Comparison of ENCODE assay signal across 15 cellular contexts in genomic region chr19:38726761-38727301, GRCh38. TPM values are rescaled to one million over a fixed set of nuclear protein-coding genes. Genes with fewer than 3 reads are reported as not detected.
DNase-seq lines count a peak whose midpoint lies in the region; ATAC-seq lines count a peak whose summit lies in the region.
"Had no signal": no experiment of that assay in that cellular context is flagged by ENCODE, and none has a peak within 500 bp of the region (broad histone marks: within the 10 kb centered on the region; RNA-seq: fewer than 3 reads in every experiment).

No MANE protein-coding gene starts in this region.

- peaks cover 39% of the 10 kb centered on the region for H3K36me3 Mint-ChIP-seq in activated CD4-positive, alpha-beta T cell treated with anti-CD3 and anti-CD28 coated beads, Interleukin-2, amount 10 ng/mL, durations not matched to agents 24 days and 14 days (ENCODE audit: low read depth)
- peaks cover 76% of the 10 kb centered on the region for H3K36me3 Mint-ChIP-seq in activated T-helper 17 cell treated with anti-CD3 and anti-CD28 coated beads, Interleukin-2, amount 50 U/mL, for 72 hours (ENCODE audit: low read depth)
- peaks cover 98% of the 10 kb centered on the region for H3K36me3 Mint-ChIP-seq in stimulated activated effector memory CD8-positive, alpha-beta T cell treated with anti-CD3 and anti-CD28 coated beads, Interleukin-12 subunit alpha, Interleukin-12 subunit beta, amount 100 ng/mL, for 72 hours
- peaks cover 62% of the 10 kb centered on the region for H3K36me3 Mint-ChIP-seq in activated T-helper 2 cell treated with anti-CD3 and anti-CD28 coated beads, Interferon-gamma antibody, Interleukin-2, Interleukin-4, amounts not matched to agents 10 μg/mL and 5 μg/mL and 100 μg/mL, durations not matched to agents 14 hours and 24 hours and 36 hours (ENCODE audit: low read depth)
- H3K36me3 Mint-ChIP-seq: activated naive CD8-positive, alpha-beta T cell had no signal

- peak; percentile 28 for ATAC-seq in activated T-helper 17 cell treated with anti-CD3 and anti-CD28 coated beads, Interleukin-2, amount 50 U/mL, for 72 hours (replicated peaks)
- ATAC-seq in left colon, result no peak
- peak; percentile 71 for ATAC-seq in stimulated activated effector memory CD8-positive, alpha-beta T cell treated with anti-CD3 and anti-CD28 coated beads, Interleukin-12 subunit alpha, Interleukin-12 subunit beta, amount 100 ng/mL, for 72 hours

- peak overlapping the region; percentile 29 for H3K27ac Mint-ChIP-seq in activated CD4-positive, alpha-beta T cell treated with anti-CD3 and anti-CD28 coated beads, Interleukin-2, amount 10 ng/mL, durations not matched to agents 24 days and 14 days
- H3K27ac Mint-ChIP-seq in activated T-helper 17 cell treated with anti-CD3 and anti-CD28 coated beads, Interleukin-2, amount 50 U/mL, for 72 hours, result no peak overlapping the region
- peak overlapping the region; percentile 90 for H3K27ac Mint-ChIP-seq in stimulated activated effector memory CD8-positive, alpha-beta T cell treated with anti-CD3 and anti-CD28 coated beads, Interleukin-12 subunit alpha, Interleukin-12 subunit beta, amount 100 ng/mL, for 72 hours
- H3K27ac Mint-ChIP-seq in activated T-helper 2 cell treated with anti-CD3 and anti-CD28 coated beads, Interferon-gamma antibody, Interleukin-2, Interleukin-4, amounts not matched to agents 10 μg/mL and 5 μg/mL and 100 μg/mL, durations not matched to agents 14 hours and 24 hours and 36 hours, result no peak overlapping the region
- H3K27ac Mint-ChIP-seq: activated naive CD8-positive, alpha-beta T cell had no signal

- H3K4me1 Mint-ChIP-seq in activated CD4-positive, alpha-beta T cell treated with anti-CD3 and anti-CD28 coated beads, Interleukin-2, amount 10 ng/mL, durations not matched to agents 24 days and 14 days, result peaks cover 11% of the 10 kb centered on the region
- H3K4me1 Mint-ChIP-seq in activated T-helper 17 cell treated with anti-CD3 and anti-CD28 coated beads, Interleukin-2, amount 50 U/mL, for 72 hours, result peaks cover 5% of the 10 kb centered on the region
- H3K4me1 Mint-ChIP-seq in stimulated activated effector memory CD8-positive, alpha-beta T cell treated with anti-CD3 and anti-CD28 coated beads, Interleukin-12 subunit alpha, Interleukin-12 subunit beta, amount 100 ng/mL, for 72 hours, result peaks cover 56% of the 10 kb centered on the region
- H3K4me1 Mint-ChIP-seq in activated T-helper 2 cell treated with anti-CD3 and anti-CD28 coated beads, Interferon-gamma antibody, Interleukin-2, Interleukin-4, amounts not matched to agents 10 μg/mL and 5 μg/mL and 100 μg/mL, durations not matched to agents 14 hours and 24 hours and 36 hours (ENCODE audit: low read depth), result peaks cover 4% of the 10 kb centered on the region

- DNase-seq in activated CD4-positive, alpha-beta T cell treated with anti-CD3 and anti-CD28 coated beads, Interleukin-2, amount 10 ng/mL, durations not matched to agents 24 days and 14 days, result no peak
- DNase-seq in activated CD4-positive, alpha-beta T cell treated with anti-CD3 and anti-CD28 coated beads, Interleukin-2, amount 50 U/mL, for 1 hour, result no peak
- DNase-seq in left colon (peak; percentile 5 to 25), Ammon's horn (ENCODE audit: low spot score) (no peak), HuH-7.5 (ENCODE audit: low spot score) (no peak)
- DNase-seq in stimulated activated effector memory CD8-positive, alpha-beta T cell treated with anti-CD3 and anti-CD28 coated beads, Interleukin-12 subunit alpha, Interleukin-12 subunit beta, amount 100 ng/mL, for 72 hours (ENCODE audit: low spot score in 2 of 2), result peak; percentile 34 to 61
- DNase-seq in activated T-helper 2 cell treated with anti-CD3 and anti-CD28 coated beads, Interferon-gamma antibody, Interleukin-2, Interleukin-4, amounts not matched to agents 10 μg/mL and 5 μg/mL and 100 μg/mL, durations not matched to agents 14 hours and 24 hours and 36 hours (ENCODE audit: low spot score), result no peak
- DNase-seq: activated CD4-positive, alpha-beta T cell treated with anti-CD3 and anti-CD28 coated beads for 1 hour; dermis blood vessel endothelial cell; NCI-H1092; NCI-H226; retina had no signal

- H3K4me3 Mint-ChIP-seq in activated CD4-positive, alpha-beta T cell treated with anti-CD3 and anti-CD28 coated beads, Interleukin-2, amount 10 ng/mL, durations not matched to agents 24 days and 14 days, result no peak overlapping the region
- H3K4me3 Mint-ChIP-seq in activated T-helper 17 cell treated with anti-CD3 and anti-CD28 coated beads, Interleukin-2, amount 50 U/mL, for 72 hours, result no peak overlapping the region
- H3K4me3 Mint-ChIP-seq in stimulated activated effector memory CD8-positive, alpha-beta T cell treated with anti-CD3 and anti-CD28 coated beads, Interleukin-12 subunit alpha, Interleukin-12 subunit beta, amount 100 ng/mL, for 72 hours, result peak overlapping the region; percentile 22
- H3K4me3 Mint-ChIP-seq in activated T-helper 2 cell treated with anti-CD3 and anti-CD28 coated beads, Interferon-gamma antibody, Interleukin-2, Interleukin-4, amounts not matched to agents 10 μg/mL and 5 μg/mL and 100 μg/mL, durations not matched to agents 14 hours and 24 hours and 36 hours (ENCODE audit: low read depth), result no peak overlapping the region
- H3K4me3 Mint-ChIP-seq: activated naive CD8-positive, alpha-beta T cell had no signal

- H3K27me3 Mint-ChIP-seq in activated CD4-positive, alpha-beta T cell treated with anti-CD3 and anti-CD28 coated beads, Interleukin-2, amount 10 ng/mL, durations not matched to agents 24 days and 14 days, result no peaks in the 10 kb centered on the region
- no peaks in the 10 kb centered on the region for H3K27me3 Mint-ChIP-seq in activated T-helper 17 cell treated with anti-CD3 and anti-CD28 coated beads, Interleukin-2, amount 50 U/mL, for 72 hours
- H3K27me3 Mint-ChIP-seq in activated T-helper 2 cell treated with anti-CD3 and anti-CD28 coated beads, Interferon-gamma antibody, Interleukin-2, Interleukin-4, amounts not matched to agents 10 μg/mL and 5 μg/mL and 100 μg/mL, durations not matched to agents 14 hours and 24 hours and 36 hours (ENCODE audit: low read depth), result no peaks in the 10 kb centered on the region
- H3K27me3 Mint-ChIP-seq: activated naive CD8-positive, alpha-beta T cell had no signal

- intact Hi-C loops in activated CD4-positive, alpha-beta T cell treated with anti-CD3 and anti-CD28 coated beads, Interleukin-2, amount 10 ng/mL, durations not matched to agents 24 days and 14 days (cut with micrococcal nuclease), result no loop called here
- intact Hi-C loops in left colon (cut with DNase I, micrococcal nuclease), result no loop called here
- intact Hi-C loops in activated T-helper 2 cell treated with anti-CD3 and anti-CD28 coated beads, Interferon-gamma antibody, Interleukin-2, Interleukin-4, amounts not matched to agents 10 μg/mL and 5 μg/mL and 100 μg/mL, durations not matched to agents 14 hours and 24 hours and 36 hours (cut with micrococcal nuclease), result no loop called here

- no peaks in the 10 kb centered on the region for H3K9me3 Mint-ChIP-seq in activated CD4-positive, alpha-beta T cell treated with anti-CD3 and anti-CD28 coated beads, Interleukin-2, amount 10 ng/mL, durations not matched to agents 24 days and 14 days
- H3K9me3 Mint-ChIP-seq in activated T-helper 17 cell treated with anti-CD3 and anti-CD28 coated beads, Interleukin-2, amount 50 U/mL, for 72 hours, result no peaks in the 10 kb centered on the region
- H3K9me3 Mint-ChIP-seq in stimulated activated effector memory CD8-positive, alpha-beta T cell treated with anti-CD3 and anti-CD28 coated beads, Interleukin-12 subunit alpha, Interleukin-12 subunit beta, amount 100 ng/mL, for 72 hours, result no peaks in the 10 kb centered on the region
- no peaks in the 10 kb centered on the region for H3K9me3 Mint-ChIP-seq in activated T-helper 2 cell treated with anti-CD3 and anti-CD28 coated beads, Interferon-gamma antibody, Interleukin-2, Interleukin-4, amounts not matched to agents 10 μg/mL and 5 μg/mL and 100 μg/mL, durations not matched to agents 14 hours and 24 hours and 36 hours

RNA-seq across cellular contexts. Expression of gene CAPN12, which starts 17.4 kb away (rescaled TPM):
- total RNA-seq in activated CD4-positive, alpha-beta T cell treated with anti-CD3 and anti-CD28 coated beads, Interleukin-2, amount 10 ng/mL, durations not matched to agents 24 days and 14 days, result 3.2 and 3.5 TPM in 2 replicates
- 10 to 100 TPM in 1 of 2 donors, 1 to 10 TPM in 1; 3.8 to 75.3 TPM for total RNA-seq in activated T-helper 17 cell treated with anti-CD3 and anti-CD28 coated beads, Interleukin-2, amount 50 U/mL, for 72 hours
- 10 to 100 TPM; 10.1 to 10.2 TPM for total RNA-seq in left colon
- total RNA-seq in activated T-helper 2 cell treated with anti-CD3 and anti-CD28 coated beads, Interferon-gamma antibody, Interleukin-2, Interleukin-4, amounts not matched to agents 10 μg/mL and 5 μg/mL and 100 μg/mL, durations not matched to agents 14 hours and 24 hours and 36 hours, result 2.9 and 3.6 TPM in 2 replicates
- total RNA-seq: dermis blood vessel endothelial cell had no signal

RNA-seq across cellular contexts. Expression of gene LGALS7, which starts 46.5 kb away (rescaled TPM):
- total RNA-seq in activated CD4-positive, alpha-beta T cell treated with anti-CD3 and anti-CD28 coated beads, Interleukin-2, amount 10 ng/mL, durations not matched to agents 24 days and 14 days, result not detected in 2 replicates
- not detected for total RNA-seq in activated T-helper 17 cell treated with anti-CD3 and anti-CD28 coated beads, Interleukin-2, amount 50 U/mL, for 72 hours
- not detected for total RNA-seq in left colon
- not detected in 2 replicates for total RNA-seq in activated T-helper 2 cell treated with anti-CD3 and anti-CD28 coated beads, Interferon-gamma antibody, Interleukin-2, Interleukin-4, amounts not matched to agents 10 μg/mL and 5 μg/mL and 100 μg/mL, durations not matched to agents 14 hours and 24 hours and 36 hours
- total RNA-seq: dermis blood vessel endothelial cell, thoracic aorta had no signal

Comparison
In these comparisons a context has a peak if more than half of its experiments do, and no peak if none do; other contexts are left out.
1. DNase-seq: peak in left colon (2 of 2) and stimulated activated effector memory CD8-positive, alpha-beta T cell treated with anti-CD3 and anti-CD28 coated beads, Interleukin-12 subunit alpha, Interleukin-12 subunit beta, amount 100 ng/mL, for 72 hours (2 of 2); none in activated CD4-positive, alpha-beta T cell treated with anti-CD3 and anti-CD28 coated beads, Interleukin-2, amount 10 ng/mL, durations not matched to agents 24 days and 14 days (single experiment), activated CD4-positive, alpha-beta T cell treated with anti-CD3 and anti-CD28 coated beads, Interleukin-2, amount 50 U/mL, for 1 hour (single experiment), Ammon's horn (single experiment), activated T-helper 2 cell treated with anti-CD3 and anti-CD28 coated beads, Interferon-gamma antibody, Interleukin-2, Interleukin-4, amounts not matched to agents 10 μg/mL and 5 μg/mL and 100 μg/mL, durations not matched to agents 14 hours and 24 hours and 36 hours (single experiment) and HuH-7.5 (single experiment).
2. H3K27ac Mint-ChIP-seq: peak in activated CD4-positive, alpha-beta T cell treated with anti-CD3 and anti-CD28 coated beads, Interleukin-2, amount 10 ng/mL, durations not matched to agents 24 days and 14 days (single experiment) and stimulated activated effector memory CD8-positive, alpha-beta T cell treated with anti-CD3 and anti-CD28 coated beads, Interleukin-12 subunit alpha, Interleukin-12 subunit beta, amount 100 ng/mL, for 72 hours (single experiment); none in activated T-helper 17 cell treated with anti-CD3 and anti-CD28 coated beads, Interleukin-2, amount 50 U/mL, for 72 hours (single experiment) and activated T-helper 2 cell treated with anti-CD3 and anti-CD28 coated beads, Interferon-gamma antibody, Interleukin-2, Interleukin-4, amounts not matched to agents 10 μg/mL and 5 μg/mL and 100 μg/mL, durations not matched to agents 14 hours and 24 hours and 36 hours (single experiment).